Comparison of ENCODE assay signal across 25 cellular contexts in genomic region chr2:165126244-165126643, GRCh38.
"Had no signal": no experiment of that assay in that cellular context is flagged by ENCODE, and none has a peak within 500 bp of the region (broad histone marks: within the 10 kb centered on the region; RNA-seq: fewer than 3 reads in every experiment).

No MANE protein-coding gene starts in this region.

- H3K4me3 ChIP-seq: coronary artery, dorsolateral prefrontal cortex, esophagus squamous epithelium, gastrocnemius medialis, heart right ventricle, left lung, lower lobe of right lung, mucosa of descending colon had no signal

- DNase-seq: dermis blood vessel endothelial cell; dorsolateral prefrontal cortex; effector CD4-positive, alpha-beta T cell; effector memory CD4-positive, alpha-beta T cell; endodermal cell; erythroblast; esophagus squamous epithelium; foreskin fibroblast; foreskin melanocyte; gastrocnemius medialis; glutamatergic neuron; head of caudate nucleus; heart right ventricle; hippocampal formation; left cardiac atrium; left lung; left ventricle myocardium superior; lower lobe of right lung; mesenchymal stem cell; mucosa of descending colon; naive B cell had no signal

- H3K27me3 Mint-ChIP-seq: naive B cell had no signal

- H3K4me1 Mint-ChIP-seq: mesothelial cell of epicardium had no signal

- H3K4me3 Mint-ChIP-seq: endodermal cell, mesothelial cell of epicardium, naive B cell had no signal

- H3K27me3 ChIP-seq: dorsolateral prefrontal cortex, esophagus squamous epithelium, gastrocnemius medialis, heart right ventricle, left lung had no signal

- ATAC-seq: esophagus mucosa, gastrocnemius medialis, heart right ventricle, left cardiac atrium, left lung, left ventricle myocardium superior, lower lobe of right lung, mucosa of descending colon had no signal

- H3K9me3 ChIP-seq: esophagus squamous epithelium, gastrocnemius medialis, heart right ventricle, left lung, lower lobe of right lung, mucosa of descending colon had no signal

- H3K36me3 Mint-ChIP-seq: mesothelial cell of epicardium had no signal

- H3K27ac Mint-ChIP-seq: endodermal cell, mesothelial cell of epicardium had no signal

- H3K9me3 Mint-ChIP-seq: endodermal cell, mesothelial cell of epicardium, naive B cell had no signal

- H3K36me3 ChIP-seq: esophagus squamous epithelium, gastrocnemius medialis, heart right ventricle, left lung, lower lobe of right lung had no signal

- H3K27ac ChIP-seq: coronary artery, dorsolateral prefrontal cortex, epithelial cell of prostate, esophagus squamous epithelium, gastrocnemius medialis, heart right ventricle, left lung, lower lobe of right lung had no signal

- H3K4me1 ChIP-seq: esophagus squamous epithelium, gastrocnemius medialis, left lung, lower lobe of right lung had no signal
